ENCODE assay signal across 1 cellular context in genomic region chr10:119290301-119291036, GRCh38.
TF ChIP-seq lines count a peak whose summit lies in the region.

No MANE protein-coding gene starts in this region.

TF ChIP-seq in GM23338, 12 proteins besides CTCF, POLR2A, EP300 and RAD21 (continued from another document):
- TF ChIP-seq ZNF462 (CRISPR knock-in tag; IDR thresholded peaks at IDR 0.05) (no peak), ZNF331 (CRISPR knock-in tag; IDR thresholded peaks at IDR 0.05; ENCODE audit: low read depth) (no peak), NANOG (IDR thresholded peaks at IDR 0.05; ENCODE audit: borderline replicate concordance) (no peak)
